ENCODE assay signal across 2 cellular contexts in the genomic region with DNA sequence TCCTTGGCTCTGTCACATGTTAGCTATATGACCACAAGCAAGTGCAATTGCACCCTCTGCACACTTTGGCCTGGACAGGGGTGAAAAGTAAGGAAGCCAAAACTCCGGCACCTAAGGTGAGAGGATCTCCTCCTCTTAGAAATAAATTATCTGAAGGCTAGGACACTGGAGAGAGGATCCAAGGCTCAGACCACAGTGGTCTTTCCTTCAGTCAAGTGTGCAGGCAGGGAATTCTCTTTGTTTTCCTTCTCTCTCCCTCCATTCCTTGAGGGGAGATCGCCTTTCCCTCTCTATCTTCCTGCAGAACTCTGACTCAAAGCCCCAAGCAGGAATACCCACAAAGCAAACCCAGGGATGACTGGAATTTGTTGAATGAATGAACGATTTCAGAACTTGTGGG.
TF ChIP-seq lines count a peak whose summit lies in the region.

No MANE protein-coding gene starts in this region.

TF ChIP-seq in GM23338, 12 proteins besides CTCF, POLR2A, EP300 and RAD21:
- TF ChIP-seq EZH2 (IDR thresholded peaks at IDR 0.05; ENCODE audit: low read depth, unreplicated experiment) (peak; percentile 15), ZNF114 (CRISPR knock-in tag; IDR thresholded peaks at IDR 0.05) (no peak)

TF ChIP-seq in endothelial cell of umbilical vein, 7 proteins besides CTCF, POLR2A, EP300 and RAD21:
- peak; percentile 43 for TF ChIP-seq EZH2 (IDR thresholded peaks at IDR 0.05; ENCODE audit: borderline replicate concordance, low read depth, low read length, severe bottlenecking)
- TF ChIP-seq, protein P1, sequence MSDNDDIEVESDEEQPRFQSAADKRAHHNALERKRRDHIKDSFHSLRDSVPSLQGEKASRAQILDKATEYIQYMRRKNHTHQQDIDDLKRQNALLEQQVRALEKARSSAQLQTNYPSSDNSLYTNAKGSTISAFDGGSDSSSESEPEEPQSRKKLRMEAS (IDR thresholded peaks at IDR 0.05; ENCODE audit: insufficient read depth, insufficient read length), result no peak
